In the genomic region with DNA sequence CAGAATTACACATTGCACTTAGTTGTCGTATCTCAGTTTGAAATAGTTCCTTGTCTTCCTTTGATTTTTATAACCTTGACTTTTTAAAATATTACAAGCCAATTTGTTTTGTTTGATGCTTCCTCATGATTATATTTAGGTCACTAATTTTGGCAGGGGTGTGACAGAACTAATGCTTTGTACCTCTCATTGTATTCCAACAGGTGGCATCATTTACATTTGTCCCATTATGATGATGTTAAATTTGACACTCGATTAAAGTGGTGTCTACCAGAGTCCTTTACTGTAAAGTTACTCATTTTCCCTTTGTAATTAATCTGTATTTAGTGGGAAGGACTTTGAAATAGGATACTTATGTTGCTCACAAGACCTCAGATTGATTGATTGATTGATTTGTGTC, we compare ENCODE assay signal across 9 cellular contexts. TPM values are rescaled to one million over a fixed set of nuclear protein-coding genes. Genes with fewer than 3 reads are reported as not detected.
DNase-seq lines count a peak whose midpoint lies in the region; ATAC-seq and TF ChIP-seq lines count a peak whose summit lies in the region.
"Had no signal": no experiment of that assay in that cellular context is flagged by ENCODE, and none has a peak within 500 bp of the region (broad histone marks: within the 10 kb centered on the region; RNA-seq: fewer than 3 reads in every experiment).

No MANE protein-coding gene starts in this region.

- H3K9me3 Mint-ChIP-seq in neural progenitor cell: no peaks in the 10 kb centered on the region
- H3K9me3 Mint-ChIP-seq: CD8-positive, alpha-beta memory T cell had no signal

- peak; percentile 21 for TF ChIP-seq CTCF in neural progenitor cell (IDR thresholded peaks at IDR 0.05)

- H3K4me1 ChIP-seq in adipocyte (ENCODE audit: control insufficient read depth, insufficient read depth, low read length): no peaks in the 10 kb centered on the region
- H3K4me1 ChIP-seq in neural progenitor cell: peaks cover 10% of the 10 kb centered on the region

- H3K4me3 Mint-ChIP-seq in neural progenitor cell: no peak overlapping the region
- H3K4me3 Mint-ChIP-seq: CD8-positive, alpha-beta memory T cell had no signal

- no peaks in the 10 kb centered on the region for H3F3A ChIP-seq in neural progenitor cell (ENCODE audit: low read depth)

- no peak for ATAC-seq in HG02884 (IDR thresholded peaks at IDR 0.05; ENCODE audit: unreplicated experiment)

- no peak overlapping the region for H3K4me2 ChIP-seq in neural progenitor cell

- H3K27me3 Mint-ChIP-seq in neural progenitor cell (ENCODE audit: insufficient read depth, low read depth): peaks cover 2% of the 10 kb centered on the region
- H3K27me3 Mint-ChIP-seq: CD8-positive, alpha-beta memory T cell had no signal

- H3K27me3 ChIP-seq in adipocyte (replicated peaks; ENCODE audit: control insufficient read depth, insufficient read depth, low read length): no peaks in the 10 kb centered on the region
- H3K27me3 ChIP-seq in neural progenitor cell: no peaks in the 10 kb centered on the region

- H2AFZ ChIP-seq in neural progenitor cell (replicated peaks): no peak overlapping the region

- H3K27ac Mint-ChIP-seq in neural progenitor cell: no peak overlapping the region
- H3K27ac Mint-ChIP-seq: CD8-positive, alpha-beta memory T cell had no signal

- H3K36me3 ChIP-seq in adipocyte (ENCODE audit: control insufficient read depth, insufficient read depth, low read length, severe bottlenecking) (peaks cover 22% of the 10 kb centered on the region), neural progenitor cell (peaks cover 3% of the 10 kb centered on the region)

- no peak overlapping the region for H3K4me3 ChIP-seq in adipocyte (ENCODE audit: low read length)
- no peak overlapping the region for H3K4me3 ChIP-seq in neural progenitor cell

- H3K9ac ChIP-seq in adipocyte (ENCODE audit: low read length) (no peak overlapping the region), neural progenitor cell (no peak overlapping the region)

- H3K4me1 Mint-ChIP-seq in neural progenitor cell: peaks cover 13% of the 10 kb centered on the region

- H4K20me1 ChIP-seq in neural progenitor cell (ENCODE audit: low read depth): no peaks in the 10 kb centered on the region

- H3K79me2 ChIP-seq in neural progenitor cell (ENCODE audit: low read depth): no peaks in the 10 kb centered on the region

- H3K9me3 ChIP-seq in adipocyte (ENCODE audit: control insufficient read depth, low read length) (no peaks in the 10 kb centered on the region), neural progenitor cell (ENCODE audit: low read depth) (no peaks in the 10 kb centered on the region)

- H3K27ac ChIP-seq in neural progenitor cell: no peak overlapping the region

- peak; percentile 47 for DNase-seq in NCI-H2107 treated with DMSO at 0.1 percent for 48 hours (lab: John Stamatoyannopoulos, UW; ENCODE audit: unreplicated experiment)
- no peak for DNase-seq in NCI-H2107 (lab: John Stamatoyannopoulos, UW)
- DNase-seq in LHCN-M2 (ENCODE audit: low read depth): peak; percentile 42
- DNase-seq in adipocyte (ENCODE audit: low read depth): peak; percentile 24
- no peak for DNase-seq in neural progenitor cell (ENCODE audit: low spot score)
- DNase-seq in activated CD4-positive, CD25-positive, alpha-beta regulatory T cell (lab: John Stamatoyannopoulos, UW): no peak
- no peak for DNase-seq in NCI-H446 (lab: John Stamatoyannopoulos, UW)

- H3K36me3 Mint-ChIP-seq in neural progenitor cell: peaks cover 7% of the 10 kb centered on the region

RNA-seq across cellular contexts. Expression of a gene that starts 21.5 kb away (rescaled TPM):
- 0.51 TPM in 1 of 2 replicates, not detected in the other for total RNA-seq in LHCN-M2 (2014; rRNA removed)
- 0.53 TPM for polyA plus RNA-seq in LHCN-M2 (2012)
- total RNA-seq in neural progenitor cell (ENCODE audit: low replicate concordance): 0.40 TPM in 1 of 2 replicates, not detected in the other
- polyA plus RNA-seq: CD8-positive, alpha-beta memory T cell had no signal

RNA-seq across cellular contexts. Expression of a gene that starts 48.1 kb away (rescaled TPM):
- total RNA-seq in LHCN-M2 (2014; rRNA removed) (16.7 and 19.3 TPM in 2 replicates), neural progenitor cell (ENCODE audit: low replicate concordance) (18.3 and 24.1 TPM in 2 replicates)
- polyA plus RNA-seq in LHCN-M2 (2012): 6.7 TPM

RNA-seq across cellular contexts. Expression of a gene that starts 58.8 kb away (rescaled TPM):
- total RNA-seq in LHCN-M2 (2014; rRNA removed) (12.3 and 14.3 TPM in 2 replicates), neural progenitor cell (ENCODE audit: low replicate concordance) (21.6 and 25.9 TPM in 2 replicates)
- 4.0 TPM for polyA plus RNA-seq in LHCN-M2 (2012)

Comparison
In these comparisons a context has a peak if more than half of its experiments do, and no peak if none do; other contexts are left out.
1. DNase-seq: peak in NCI-H2107 treated with DMSO at 0.1 percent for 48 hours (single experiment), LHCN-M2 (single experiment) and adipocyte (single experiment); none in NCI-H2107 (single experiment), neural progenitor cell (single experiment), activated CD4-positive, CD25-positive, alpha-beta regulatory T cell (0 of 4) and NCI-H446 (0 of 2).